ENCODE assay signal across 9 cellular contexts in genomic region chr3:179046497-179047353, GRCh38. TPM values are rescaled to one million over a fixed set of nuclear protein-coding genes. Genes with fewer than 3 reads are reported as not detected.
DNase-seq lines count a peak whose midpoint lies in the region; ATAC-seq and TF ChIP-seq lines count a peak whose summit lies in the region.
"Had no signal": no experiment of that assay in that cellular context is flagged by ENCODE, and none has a peak within 500 bp of the region (broad histone marks: within the 10 kb centered on the region; RNA-seq: fewer than 3 reads in every experiment).

No MANE protein-coding gene starts in this region.

- peaks cover 4 to 55% (median 32%) of the 10 kb centered on the region in 5 donors for H3K36me3 Mint-ChIP-seq in naive thymus-derived CD4-positive, alpha-beta T cell

- intact Hi-C loops in naive thymus-derived CD4-positive, alpha-beta T cell (cut with micrococcal nuclease), result no loop called here
- intact Hi-C loops in gastrocnemius medialis (cut with DNase I; ENCODE audit: low total_unique reads), result no loop called here
- intact Hi-C loops in cardiac septum (cut with DNase I), result no loop called here

- 0 out of 2 replicates have a peak, but pooled peaks cover 4% of the 10 kb centered on the region for H4K20me1 ChIP-seq in Karpas-422 (ENCODE audit: insufficient read depth, low read depth, low read length)

- H3K4me3 ChIP-seq in Karpas-422 (ENCODE audit: low read length), result no peak overlapping the region
- no peak overlapping the region for H3K4me3 ChIP-seq in naive thymus-derived CD4-positive, alpha-beta T cell (ENCODE audit: low read length)
- no peak overlapping the region for H3K4me3 ChIP-seq in MG63
- H3K4me3 ChIP-seq in gastrocnemius medialis, result no peak overlapping the region

- DNase-seq in Karpas-422, result no peak
- DNase-seq in naive thymus-derived CD4-positive, alpha-beta T cell, result no peak
- DNase-seq in DMS114 treated with DMSO at 0.1 percent for 48 hours (lab: John Stamatoyannopoulos, UW; ENCODE audit: unreplicated experiment), result no peak
- DNase-seq in MG63, result no peak
- DNase-seq in gastrocnemius medialis, result no peak
- no peak for DNase-seq in cardiac septum (ENCODE audit: low spot score)
- DNase-seq: left cardiac atrium had no signal

- H2AFZ ChIP-seq in Karpas-422 (ENCODE audit: low read length), result no peak overlapping the region

- TF ChIP-seq CTCF in gastrocnemius medialis (IDR thresholded peaks at IDR 0.05 in 4 of 5, conservative IDR thresholded peaks at IDR 0.05 in 1 of 5), result no peak

- H3K9me3 Mint-ChIP-seq in naive thymus-derived CD4-positive, alpha-beta T cell, result peaks cover 0 to 36% (median 8%) of the 10 kb centered on the region in 11 donors

- no peaks in the 10 kb centered on the region for H3K36me3 ChIP-seq in Karpas-422 (ENCODE audit: insufficient read depth, low read length)
- H3K36me3 ChIP-seq in naive thymus-derived CD4-positive, alpha-beta T cell (ENCODE audit: control insufficient read depth in 2 of 3, insufficient read depth in 3 of 3, low read length in 3 of 3), result no peaks in the 10 kb centered on the region
- no peaks in the 10 kb centered on the region; the same call in none of the 2 replicates for H3K36me3 ChIP-seq in MG63
- H3K36me3 ChIP-seq in gastrocnemius medialis, result no peaks in the 10 kb centered on the region

- in situ Hi-C loops in gastrocnemius medialis (cut with MboI; ENCODE audit: low sequenced_read_pairs in 4 of 4), result no loop called here

- peak overlapping the region in 7 of 9 donors; percentile 17 to 86 (median 58) for H3K27ac Mint-ChIP-seq in naive thymus-derived CD4-positive, alpha-beta T cell

- peak overlapping the region; percentile 17 for H3K4me2 ChIP-seq in Karpas-422 (ENCODE audit: low read depth, low read length, poor library complexity, severe bottlenecking)

- peak; percentile 64 for ATAC-seq in GM18519 (IDR thresholded peaks at IDR 0.05; ENCODE audit: low FRiP score, unreplicated experiment)
- peak; percentile 87 for ATAC-seq in GM21825 (IDR thresholded peaks at IDR 0.05; ENCODE audit: unreplicated experiment)
- no peak for ATAC-seq in naive thymus-derived CD4-positive, alpha-beta T cell
- no peak for ATAC-seq in gastrocnemius medialis

- TF ChIP-seq POLR2A in gastrocnemius medialis (IDR thresholded peaks at IDR 0.05), result no peak

- H3K79me2 ChIP-seq in Karpas-422 (ENCODE audit: low read length), result 0 out of 2 replicates have a peak, but pooled peaks cover 8% of the 10 kb centered on the region

- H3K9ac ChIP-seq in Karpas-422 (ENCODE audit: low read length), result no peak overlapping the region

- no peaks in the 10 kb centered on the region for H3K9me3 ChIP-seq in Karpas-422 (ENCODE audit: low read length)
- no peaks in the 10 kb centered on the region for H3K9me3 ChIP-seq in naive thymus-derived CD4-positive, alpha-beta T cell (ENCODE audit: control insufficient read depth in 2 of 3, low read length in 3 of 3)
- peaks cover 5% of the 10 kb centered on the region for H3K9me3 ChIP-seq in MG63
- H3K9me3 ChIP-seq in gastrocnemius medialis, result no peaks in the 10 kb centered on the region

- no peak overlapping the region for H3K27ac ChIP-seq in Karpas-422 (ENCODE audit: low read length)
- H3K27ac ChIP-seq in naive thymus-derived CD4-positive, alpha-beta T cell (ENCODE audit: low read depth, low read length), result no peak overlapping the region
- H3K27ac ChIP-seq in gastrocnemius medialis, result no peak overlapping the region

- POLR2A ChIA-PET in naive thymus-derived CD4-positive, alpha-beta T cell (lab: Charles Lee), result interaction anchor here (0.6 to 2.3 kb wide), 5 partner anchors 9 to 210 kb away, joined by 3 to 16 read pairs (median 3); partner anchors contain the start of gene ZMAT3

- CTCF ChIA-PET in naive thymus-derived CD4-positive, alpha-beta T cell (lab: Charles Lee), result interaction anchor here (0.6 kb wide), 1 partner anchor 97 kb away, joined by 3 read pairs; no protein-coding TSS in a partner anchor

- H3K4me1 Mint-ChIP-seq in naive thymus-derived CD4-positive, alpha-beta T cell, result peaks cover 33 to 80% (median 70%) of the 10 kb centered on the region in 7 donors

- H3K4me1 ChIP-seq in Karpas-422 (ENCODE audit: low read length) (peaks cover 18% of the 10 kb centered on the region), gastrocnemius medialis (no peaks in the 10 kb centered on the region)
- peaks cover 0 to 11% of the 10 kb centered on the region in 2 donors for H3K4me1 ChIP-seq in naive thymus-derived CD4-positive, alpha-beta T cell (ENCODE audit: control insufficient read depth in 2 of 2, insufficient read depth in 2 of 2, low read length in 2 of 2)

- no peaks in the 10 kb centered on the region for H3K9me2 ChIP-seq in Karpas-422 (replicated peaks; ENCODE audit: insufficient read depth, low read length)

- peak overlapping the region in 5 of 10 donors; percentile 5 to 44 (median 14) for H3K4me3 Mint-ChIP-seq in naive thymus-derived CD4-positive, alpha-beta T cell

- no peaks in the 10 kb centered on the region for H3K27me3 ChIP-seq in Karpas-422 (ENCODE audit: low read length)
- H3K27me3 ChIP-seq in naive thymus-derived CD4-positive, alpha-beta T cell (ENCODE audit: control insufficient read depth in 2 of 2, insufficient read depth in 2 of 2, low read length in 2 of 2), result no peaks in the 10 kb centered on the region
- no peaks in the 10 kb centered on the region for H3K27me3 ChIP-seq in MG63
- H3K27me3 ChIP-seq in gastrocnemius medialis, result no peaks in the 10 kb centered on the region

- H3K27me3 Mint-ChIP-seq in naive thymus-derived CD4-positive, alpha-beta T cell, result no peaks in the 10 kb centered on the region

RNA-seq across cellular contexts. Expression of gene ZMAT3, which starts 24.9 kb away (rescaled TPM):
- total RNA-seq in Karpas-422 (2014; rRNA removed; shearing (Covaris generic); ENCODE audit: low replicate concordance), result 4.1 and 11.9 TPM in 2 replicates
- total RNA-seq in naive thymus-derived CD4-positive, alpha-beta T cell, result 10 to 100 TPM; 20.6 to 23.7 (median 21.7) TPM
- polyA plus RNA-seq in naive thymus-derived CD4-positive, alpha-beta T cell, result 10 to 100 TPM; 16.7 to 26.0 TPM
- total RNA-seq in MG63 (2014; rRNA removed; shearing (Covaris generic); ENCODE audit: low replicate concordance), result 2.4 and 3.5 TPM in 2 replicates
- total RNA-seq in gastrocnemius medialis (1 to 10 TPM; 3.8 to 9.7 (median 7.3) TPM), cardiac septum (18.3 TPM)

Comparison
In these comparisons a context has a peak if more than half of its experiments do, and no peak if none do; other contexts are left out.
1. ATAC-seq: peak in GM18519 (single experiment) and GM21825 (single experiment); none in naive thymus-derived CD4-positive, alpha-beta T cell (single experiment) and gastrocnemius medialis (0 of 2).